Comparison of ENCODE assay signal across 1 cellular context in the genomic region with DNA sequence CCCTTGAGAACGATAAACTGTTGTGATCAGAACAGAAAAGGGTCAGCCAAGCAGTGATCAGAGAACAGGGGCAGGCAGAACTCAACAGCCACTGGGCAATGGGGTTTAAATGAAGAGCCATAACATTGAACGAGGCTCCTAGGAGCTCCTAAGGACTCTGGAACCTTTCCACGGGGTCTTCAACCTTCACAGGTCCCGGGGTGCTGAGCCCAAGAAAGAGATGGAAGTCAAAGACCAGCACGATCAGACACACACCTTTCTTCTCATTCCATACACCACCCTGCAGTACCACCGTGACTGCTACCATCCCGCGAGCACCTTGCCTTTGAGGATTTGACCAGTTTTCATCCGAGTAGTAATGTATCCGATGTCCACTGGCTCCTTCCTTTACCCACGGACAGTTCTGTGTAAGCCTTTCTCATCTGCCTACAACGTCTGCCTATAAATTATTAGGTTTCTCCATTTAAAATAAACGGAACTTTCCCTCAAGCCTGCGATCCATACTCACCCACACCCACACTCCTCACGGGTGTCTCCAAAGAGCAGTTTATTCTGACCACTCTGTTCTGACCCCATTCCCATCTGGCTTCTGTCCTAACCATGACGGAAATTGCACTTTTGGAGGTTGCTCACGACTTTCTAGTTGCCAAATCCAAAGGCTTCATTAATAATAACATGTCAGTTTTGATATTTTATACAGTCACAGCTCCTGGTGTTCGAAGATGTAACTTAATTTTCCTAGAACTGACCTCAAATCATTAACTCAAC.
TF ChIP-seq lines count a peak whose summit lies in the region.

No MANE protein-coding gene starts in this region.

TF ChIP-seq in HCT116, 20 proteins besides CTCF, POLR2A, EP300 and RAD21 (continued from another document):
- TF ChIP-seq REST (IDR thresholded peaks at IDR 0.05; ENCODE audit: low read depth) = no peak
- no peak for TF ChIP-seq TCF7L2 (IDR thresholded peaks at IDR 0.05; ENCODE audit: borderline replicate concordance, extremely low read depth, insufficient read depth, insufficient read length)
- TF ChIP-seq SP1 (IDR thresholded peaks at IDR 0.05; ENCODE audit: low read depth) = no peak
- no peak for TF ChIP-seq CBX3 (IDR thresholded peaks at IDR 0.05; ENCODE audit: low read depth)
- TF ChIP-seq ZNF274 (IDR thresholded peaks at IDR 0.05; ENCODE audit: low read depth, low read length) = no peak
TF ChIP-seq in HCT116: peak in this region for 0.
